9 cellular contexts compared by ENCODE assay signal in genomic region chr19:14564651-14565297, GRCh38. TPM values are rescaled to one million over a fixed set of nuclear protein-coding genes. Genes with fewer than 3 reads are reported as not detected.
"Had no signal": no experiment of that assay in that cellular context is flagged by ENCODE, and none has a peak within 500 bp of the region (broad histone marks: within the 10 kb centered on the region; RNA-seq: fewer than 3 reads in every experiment).

No MANE protein-coding gene starts in this region.

RNA-seq across cellular contexts. Expression of gene CLEC17A, which starts 18.1 kb away (rescaled TPM):
- total RNA-seq: endodermal cell, epithelial cell of proximal tubule, frontal cortex, lung microvascular endothelial cell, mesothelial cell of epicardium, renal cortical epithelial cell, sigmoid colon, subcutaneous adipose tissue had no signal
- polyA plus RNA-seq: urinary bladder had no signal
